In the genomic region with DNA sequence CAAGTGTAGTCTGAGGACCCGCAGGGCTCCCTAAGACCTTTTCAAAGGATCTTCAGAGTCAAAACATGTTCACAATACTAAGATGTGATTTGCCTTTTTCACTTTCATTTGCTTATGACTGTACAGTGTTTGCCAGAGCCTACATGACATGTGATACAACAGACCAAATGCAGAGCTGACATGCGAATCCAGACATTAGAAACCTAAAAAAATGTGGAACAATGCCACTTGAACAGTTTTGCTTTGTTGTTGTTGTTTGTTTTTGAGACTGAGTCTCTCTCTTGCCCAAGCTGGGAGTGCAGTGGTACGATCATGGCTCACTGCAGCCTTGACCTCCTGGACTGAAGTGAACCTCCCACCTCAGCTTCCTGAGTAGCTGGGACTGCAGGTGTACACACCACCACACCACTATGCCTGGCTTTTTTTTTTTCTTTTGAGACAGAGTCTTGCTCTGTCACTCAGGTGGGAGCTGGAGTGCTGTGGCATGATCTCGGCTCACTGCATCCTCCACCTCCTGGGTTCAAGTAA, we compare ENCODE assay signal across 10 cellular contexts. TPM values are rescaled to one million over a fixed set of nuclear protein-coding genes. Genes with fewer than 3 reads are reported as not detected.
DNase-seq lines count a peak whose midpoint lies in the region; ATAC-seq and TF ChIP-seq lines count a peak whose summit lies in the region.
"Had no signal": no experiment of that assay in that cellular context is flagged by ENCODE, and none has a peak within 500 bp of the region (broad histone marks: within the 10 kb centered on the region; RNA-seq: fewer than 3 reads in every experiment).

No MANE protein-coding gene starts in this region.

- no peak for TF ChIP-seq EP300 in upper lobe of left lung (IDR thresholded peaks at IDR 0.05)

- H3K27me3 ChIP-seq in upper lobe of left lung: no peaks in the 10 kb centered on the region
- H3K27me3 ChIP-seq: stomach had no signal

- DNase-seq in central memory CD4-positive, alpha-beta T cell: peak; percentile 28
- DNase-seq in upper lobe of left lung: no peak
- no peak for DNase-seq in cerebellar nuclear complex (lab: John Stamatoyannopoulos, UW)
- no peak for DNase-seq in activated CD4-positive, CD25-positive, alpha-beta regulatory T cell (lab: John Stamatoyannopoulos, UW)
- DNase-seq: NCI-H146, stomach had no signal

- ATAC-seq in GM18502 (IDR thresholded peaks at IDR 0.05; ENCODE audit: poor library complexity, unreplicated experiment): peak; percentile 42
- ATAC-seq in GM21381 (IDR thresholded peaks at IDR 0.05; ENCODE audit: unreplicated experiment): peak; percentile 38
- ATAC-seq in HG03354 (IDR thresholded peaks at IDR 0.05; ENCODE audit: poor library complexity, severe bottlenecking, unreplicated experiment): peak; percentile 52
- ATAC-seq in upper lobe of left lung (ENCODE audit: low FRiP score in 2 of 2): no peak
- ATAC-seq in HG03039 (IDR thresholded peaks at IDR 0.05; ENCODE audit: unreplicated experiment): no peak

- H3K36me3 ChIP-seq in upper lobe of left lung: no peaks in the 10 kb centered on the region

- H3K4me3 ChIP-seq in upper lobe of left lung: no peak overlapping the region
- H3K4me3 ChIP-seq: stomach had no signal

- TF ChIP-seq CTCF in upper lobe of left lung (IDR thresholded peaks at IDR 0.05): no peak

- WGBS in upper lobe of left lung, 2 donors: 70 to 74% methylated on average over 4 of the region's 4 CpGs

- TF ChIP-seq POLR2A in upper lobe of left lung (IDR thresholded peaks at IDR 0.05): no peak

- no peak overlapping the region for H3K27ac ChIP-seq in upper lobe of left lung
- H3K27ac ChIP-seq: stomach had no signal

- H3K4me1 ChIP-seq in upper lobe of left lung: peaks cover 20 to 31% (median 25%) of the 10 kb centered on the region in 4 donors

- H3K9me3 ChIP-seq in upper lobe of left lung: no peaks in the 10 kb centered on the region
- H3K9me3 ChIP-seq: stomach had no signal

RNA-seq across cellular contexts. Expression of gene RAB35, which starts 5.3 kb away (rescaled TPM):
- total RNA-seq in upper lobe of left lung: 10 to 100 TPM; 14.2 to 63.1 (median 23.2) TPM

Comparison
In these comparisons a context has a peak if more than half of its experiments do, and no peak if none do; other contexts are left out.
1. ATAC-seq: peak in GM18502 (single experiment), GM21381 (single experiment) and HG03354 (single experiment); none in upper lobe of left lung (0 of 2) and HG03039 (single experiment).